In the genomic region with DNA sequence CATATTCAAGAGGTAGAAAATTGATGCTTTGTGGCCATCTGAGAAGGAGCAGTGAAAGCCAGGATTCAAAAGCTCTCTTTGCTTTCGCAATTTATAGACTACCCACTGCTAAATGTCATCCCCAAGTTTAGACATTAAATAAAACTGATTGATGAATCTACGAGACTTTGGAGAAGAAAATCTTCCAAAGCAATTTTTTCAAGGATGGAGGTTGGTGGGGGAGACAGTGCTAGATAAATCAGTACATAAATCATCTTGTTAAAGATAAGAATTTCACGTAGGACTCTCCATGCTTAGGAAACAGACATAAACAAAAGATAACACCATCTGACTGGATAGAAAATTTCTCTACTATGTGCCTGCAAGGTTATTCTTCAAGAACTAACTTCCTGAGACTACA, we compare ENCODE assay signal across 20 cellular contexts.
A peak's percentile ranks its signal among the peaks of the same experiment; 100 is the strongest.
DNase-seq lines count a peak whose midpoint lies in the region; ATAC-seq and TF ChIP-seq lines count a peak whose summit lies in the region.
"Had no signal": no experiment of that assay in that cellular context is flagged by ENCODE, and none has a peak within 500 bp of the region (broad histone marks: within the 10 kb centered on the region; RNA-seq: fewer than 3 reads in every experiment).

No MANE protein-coding gene starts in this region.

- no peak overlapping the region for H3K9ac ChIP-seq in mesenchymal stem cell (ENCODE audit: low read length)
- H3K9ac ChIP-seq: BLaER1 had no signal

- H2BK120ac ChIP-seq in mesenchymal stem cell (ENCODE audit: low read depth, low read length) = no peak overlapping the region

- H3K4me2 ChIP-seq in mesenchymal stem cell (ENCODE audit: low read length, poor library complexity, severe bottlenecking) = no peak overlapping the region
- H3K4me2 ChIP-seq: BLaER1, GM23338 had no signal

- H4K91ac ChIP-seq in mesenchymal stem cell (ENCODE audit: low read length) = no peak overlapping the region

- H2BK12ac ChIP-seq in mesenchymal stem cell (ENCODE audit: low read length in 2 of 2) = no peak overlapping the region

- H3K14ac ChIP-seq in mesenchymal stem cell (ENCODE audit: low read length in 2 of 2) = no peak overlapping the region

- H3K27ac ChIP-seq in HEK293 (ENCODE audit: extremely low read depth, low read depth, low read length) (no peak overlapping the region), mesenchymal stem cell (ENCODE audit: low read length, poor library complexity, severe bottlenecking) (no peak overlapping the region)
- H3K27ac ChIP-seq: 22Rv1, BLaER1, C4-2B had no signal

- H3K4ac ChIP-seq in mesenchymal stem cell (ENCODE audit: low read depth in 1 of 2, low read length in 2 of 2) = no peak overlapping the region

- no peak for TF ChIP-seq CTCF in HEK293 (tag by site-specific recombination; IDR thresholded peaks at IDR 0.05)
- no peak for TF ChIP-seq CTCF in omental fat pad (IDR thresholded peaks at IDR 0.05)

- no peak overlapping the region for H2AFZ ChIP-seq in mesenchymal stem cell (ENCODE audit: low read depth, low read length)
- H2AFZ ChIP-seq: GM23338 had no signal

- WGBS in mesenchymal stem cell = no CpG with 5 or more reads among the region's 3 CpGs

- peak; percentile 44 for DNase-seq in NCI-H226
- peak; percentile 30 for DNase-seq in mesenchymal stem cell
- DNase-seq in omental fat pad (ENCODE audit: low spot score) = no peak
- no peak for DNase-seq in HuH-7.5 (ENCODE audit: low spot score)
- DNase-seq in D341Med (ENCODE audit: low spot score) = no peak
- no peak for DNase-seq in middle frontal gyrus (ENCODE audit: extremely low spot score, low spot score)
- DNase-seq: Caco-2; CD4-positive, CD25-positive, alpha-beta regulatory T cell; CD8-positive, alpha-beta T cell; DMS53; DMS79 treated with DMSO at 0.1 percent for 48 hours; GF-D8; H9 had no signal

- H3K4me1 ChIP-seq in HEK293 (ENCODE audit: control insufficient read depth, insufficient read depth, low read length) (peaks cover 9% of the 10 kb centered on the region), mesenchymal stem cell (ENCODE audit: control insufficient read depth, insufficient read depth, low read depth, low read length) (no peaks in the 10 kb centered on the region)
- H3K4me1 ChIP-seq: BLaER1, Caco-2 had no signal

- no peak overlapping the region for H4K8ac ChIP-seq in mesenchymal stem cell (ENCODE audit: low read length)

- H3K23ac ChIP-seq in mesenchymal stem cell (ENCODE audit: low read length in 2 of 2) = no peak overlapping the region

- no peak overlapping the region for H2BK15ac ChIP-seq in mesenchymal stem cell (ENCODE audit: low read depth, poor library complexity, severe bottlenecking)

- H2BK5ac ChIP-seq in mesenchymal stem cell (ENCODE audit: low read depth, low read length, poor library complexity, severe bottlenecking) = no peak overlapping the region

- H3K36me3 ChIP-seq in HEK293 (ENCODE audit: control insufficient read depth in 2 of 2, insufficient read depth in 1 of 2, low read length in 2 of 2) = no peaks in the 10 kb centered on the region; a peak in 1 of 3 replicates
- no peaks in the 10 kb centered on the region for H3K36me3 ChIP-seq in mesenchymal stem cell (ENCODE audit: control insufficient read depth in 1 of 2, insufficient read depth in 2 of 2, low read depth in 1 of 2, low read length in 2 of 2)

- peak; percentile 44 for ATAC-seq in omental fat pad (ENCODE audit: low FRiP score)
- ATAC-seq in GM21381 (IDR thresholded peaks at IDR 0.05; ENCODE audit: unreplicated experiment) = no peak
- ATAC-seq: CD8-positive, alpha-beta T cell; GM23338; HCT116 had no signal

- CTCF ChIA-PET in HEK293 (lab: Yijun Ruan, JAX) = interaction anchor here (0.5 to 1.1 kb wide), 6 partner anchors 8 to 210 kb away, joined by 3 to 5 read pairs (median 3); no protein-coding TSS in a partner anchor

- peaks cover 0 to 20% of the 10 kb centered on the region in 2 experiments for H3K27me3 ChIP-seq in mesenchymal stem cell (ENCODE audit: control insufficient read depth in 1 of 2, insufficient read depth in 1 of 2, low read length in 2 of 2)
- H3K27me3 ChIP-seq: BLaER1 had no signal

- H3K18ac ChIP-seq in mesenchymal stem cell (ENCODE audit: low read depth in 1 of 2, low read length in 2 of 2) = no peak overlapping the region

- POLR2A ChIA-PET in HEK293 (lab: Yijun Ruan, JAX) = interaction anchor here (1.0 kb wide), 1 partner anchor 66 kb away, joined by 3 read pairs; no protein-coding TSS in a partner anchor

- H2AK5ac ChIP-seq in mesenchymal stem cell (ENCODE audit: low read length, severe bottlenecking) = no peak overlapping the region

- H3K9me3 ChIP-seq in HEK293 (ENCODE audit: control insufficient read depth, insufficient read depth, low read depth, low read length) (no peaks in the 10 kb centered on the region), mesenchymal stem cell (ENCODE audit: control insufficient read depth, low read length) (peaks cover 1% of the 10 kb centered on the region)
- H3K9me3 ChIP-seq: Caco-2 had no signal

- no peaks in the 10 kb centered on the region for H3K79me1 ChIP-seq in mesenchymal stem cell (replicated peaks; ENCODE audit: low read length, poor library complexity, severe bottlenecking)

- H3K4me3 ChIP-seq in HEK293 (ENCODE audit: low read depth, low read length) (no peak overlapping the region), mesenchymal stem cell (ENCODE audit: insufficient read depth in 1 of 2, low read depth in 1 of 2, low read length in 2 of 2) (no peak overlapping the region)
- H3K4me3 ChIP-seq: BLaER1, GM23338 had no signal

TF ChIP-seq in HEK293, 187 proteins besides CTCF, POLR2A, EP300 and RAD21:
- TF ChIP-seq ZNF433 (tag by site-specific recombination; IDR thresholded peaks at IDR 0.05; ENCODE audit: low read depth) (no peak), ZNF112 (tag by site-specific recombination; IDR thresholded peaks at IDR 0.05) (no peak), EGR2 (tag by site-specific recombination; IDR thresholded peaks at IDR 0.05; ENCODE audit: low read depth) (peak; percentile 24; the same call in 1 of the 2 replicates), ZXDB (tag by site-specific recombination; IDR thresholded peaks at IDR 0.05) (0 out of 2 replicates have a peak, but pooled peaks have one; percentile 21), ZNF664 (tag by site-specific recombination; IDR thresholded peaks at IDR 0.05) (no peak), SCRT2 (tag by site-specific recombination; IDR thresholded peaks at IDR 0.05) (no peak), ZNF707 (tag by site-specific recombination; IDR thresholded peaks at IDR 0.05) (no peak), ZBTB49 (tag by site-specific recombination; IDR thresholded peaks at IDR 0.05; ENCODE audit: low read depth) (no peak)
- TF ChIP-seq, protein P1, sequence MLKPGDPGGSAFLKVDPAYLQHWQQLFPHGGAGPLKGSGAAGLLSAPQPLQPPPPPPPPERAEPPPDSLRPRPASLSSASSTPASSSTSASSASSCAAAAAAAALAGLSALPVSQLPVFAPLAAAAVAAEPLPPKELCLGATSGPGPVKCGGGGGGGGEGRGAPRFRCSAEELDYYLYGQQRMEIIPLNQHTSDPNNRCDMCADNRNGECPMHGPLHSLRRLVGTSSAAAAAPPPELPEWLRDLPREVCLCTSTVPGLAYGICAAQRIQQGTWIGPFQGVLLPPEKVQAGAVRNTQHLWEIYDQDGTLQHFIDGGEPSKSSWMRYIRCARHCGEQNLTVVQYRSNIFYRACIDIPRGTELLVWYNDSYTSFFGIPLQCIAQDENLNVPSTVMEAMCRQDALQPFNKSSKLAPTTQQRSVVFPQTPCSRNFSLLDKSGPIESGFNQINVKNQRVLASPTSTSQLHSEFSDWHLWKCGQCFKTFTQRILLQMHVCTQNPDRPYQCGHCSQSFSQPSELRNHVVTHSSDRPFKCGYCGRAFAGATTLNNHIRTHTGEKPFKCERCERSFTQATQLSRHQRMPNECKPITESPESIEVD (tag by site-specific recombination; IDR thresholded peaks at IDR 0.05) = peak; percentile 82

Comparison
In these comparisons a context has a peak if more than half of its experiments do, and no peak if none do; other contexts are left out.
1. DNase-seq: peak in NCI-H226 (single experiment) and mesenchymal stem cell (single experiment); none in omental fat pad (single experiment), HuH-7.5 (single experiment), D341Med (single experiment) and middle frontal gyrus (single experiment).